ENCODE assay signal across 21 cellular contexts in the genomic region with DNA sequence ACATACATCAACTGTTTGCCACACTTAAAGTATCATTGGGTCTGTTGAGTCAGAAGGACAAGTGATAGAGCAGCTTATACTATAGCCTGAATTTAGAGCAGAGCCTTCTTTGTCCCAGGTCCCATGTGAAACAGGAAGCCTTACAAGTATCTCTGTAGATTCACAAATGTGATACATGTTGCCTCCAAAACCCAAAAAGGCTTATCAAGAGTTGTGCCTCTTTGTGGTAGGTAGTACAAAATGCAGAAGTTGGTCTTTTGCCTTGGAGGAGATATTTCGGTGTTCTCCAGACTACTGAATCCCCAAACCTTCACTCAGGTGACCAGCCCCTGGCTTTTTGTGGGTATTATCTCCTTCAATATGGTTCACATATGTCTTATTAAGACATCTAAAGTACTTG.
"Had no signal": no experiment of that assay in that cellular context is flagged by ENCODE, and none has a peak within 500 bp of the region (broad histone marks: within the 10 kb centered on the region; RNA-seq: fewer than 3 reads in every experiment).

No MANE protein-coding gene starts in this region.

- H3K4me1 ChIP-seq: neural progenitor cell, right atrium auricular region, sigmoid colon, stomach had no signal

- H3K9ac ChIP-seq: neural progenitor cell had no signal

- H3K27ac ChIP-seq: neural progenitor cell, ovary, right atrium auricular region, sigmoid colon, skin epidermis, stomach, thoracic aorta had no signal

- FAIRE-seq: urothelium cell line had no signal

- H3K4me2 ChIP-seq: neural progenitor cell had no signal

- H3K27me3 ChIP-seq: neural progenitor cell, ovary, right atrium auricular region, sigmoid colon had no signal

- ATAC-seq: left colon; left ventricle myocardium superior; natural killer cell treated with Interleukin-12 subunit alpha and Interleukin-12 subunit beta and Interleukin-15 and Interleukin-18, amount 100 ng/mL, for 72 hours had no signal

- DNase-seq: foreskin melanocyte; head of caudate nucleus; hippocampal formation; left colon; left ventricle myocardium superior; mesenchymal stem cell; midbrain; nucleus accumbens; ovary; sigmoid colon; stimulated activated naive CD4-positive, alpha-beta T cell; stomach; substantia nigra; trophoblast cell had no signal

- H3K36me3 ChIP-seq: neural progenitor cell, ovary, right atrium auricular region, sigmoid colon, stomach, thoracic aorta had no signal

- H3K4me3 ChIP-seq: lung, neural progenitor cell, ovary, right atrium auricular region, sigmoid colon, skin epidermis, stomach, thoracic aorta had no signal

- H3K9me3 ChIP-seq: ovary, right atrium auricular region had no signal

- H2AFZ ChIP-seq: neural progenitor cell had no signal
